Comparison of ENCODE assay signal across 10 cellular contexts in genomic region chr17:43543771-43544575, GRCh38. TPM values are rescaled to one million over a fixed set of nuclear protein-coding genes. Genes with fewer than 3 reads are reported as not detected.
DNase-seq lines count a peak whose midpoint lies in the region; FAIRE-seq and TF ChIP-seq lines count a peak whose summit lies in the region.
"Had no signal": no experiment of that assay in that cellular context is flagged by ENCODE, and none has a peak within 500 bp of the region (broad histone marks: within the 10 kb centered on the region; RNA-seq: fewer than 3 reads in every experiment).

No MANE protein-coding gene starts in this region.

- H3K27me3 ChIP-seq in iPS DF 6.9 (ENCODE audit: control insufficient read depth, insufficient read depth, low read length): peaks cover 6% of the 10 kb centered on the region; the same call in 1 of the 2 replicates

- H3K27ac ChIP-seq in 22Rv1: peak overlapping the region; percentile 75; the same call in 1 of the 2 replicates
- H3K27ac ChIP-seq in iPS DF 6.9 (ENCODE audit: low read length): no peak overlapping the region
- H3K27ac ChIP-seq: SK-N-MC had no signal

- no peak for TF ChIP-seq CTCF in 22Rv1 (IDR thresholded peaks at IDR 0.05)

- DNase-seq in GM12891 (ENCODE audit: insufficient read length, low spot score): no peak
- DNase-seq in SK-MEL-5 (ENCODE audit: low read depth, low spot score): peak; percentile 49
- no peak for DNase-seq in iPS DF 6.9 (ENCODE audit: low read depth, low spot score)
- DNase-seq in AG08395 (ENCODE audit: low spot score): no peak
- no peak for DNase-seq in NCI-H2196 treated with DMSO at 0.1 percent for 48 hours (lab: John Stamatoyannopoulos, UW; ENCODE audit: unreplicated experiment)
- no peak for DNase-seq in central memory CD4-positive, alpha-beta T cell
- DNase-seq in AML-193 (lab: John Stamatoyannopoulos, UW): no peak
- DNase-seq: NCI-H1436 treated with DMSO at 0.1 percent for 48 hours had no signal

- H3K4me1 ChIP-seq in iPS DF 6.9 (ENCODE audit: control insufficient read depth, insufficient read depth, low read length): peaks cover 23% of the 10 kb centered on the region

- no peaks in the 10 kb centered on the region for H3K36me3 ChIP-seq in iPS DF 6.9 (ENCODE audit: control insufficient read depth, insufficient read depth, low read length)

- peak overlapping the region; percentile 69; the same call in 1 of the 2 replicates for H3K4me3 ChIP-seq in iPS DF 6.9 (ENCODE audit: low read length)
- H3K4me3 ChIP-seq: SK-N-MC had no signal

- TF ChIP-seq POLR2A in GM12891 (IDR thresholded peaks at IDR 0.05; ENCODE audit: low read depth, low read length): no peak

- in situ Hi-C loops in SK-MEL-5 (cut with HindIII; ENCODE audit: low pct_unique_long_range_greater_than_20kb, low sequenced_read_pairs): no loop called here

- no peak for FAIRE-seq in GM12891 (lab: Jason Lieb, UNC)

- no peaks in the 10 kb centered on the region for H3K9me3 ChIP-seq in iPS DF 6.9 (ENCODE audit: control insufficient read depth, insufficient read depth, low read length)

- WGBS in iPS DF 6.9 (ENCODE audit: insufficient coverage, insufficient read length): no CpG with 5 or more reads among the region's 7 CpGs

TF ChIP-seq in GM12891, 5 proteins besides CTCF, POLR2A, EP300 and RAD21:
- TF ChIP-seq POU2F2 (IDR thresholded peaks at IDR 0.05; ENCODE audit: low read depth, low read length) (no peak), SPI1 (IDR thresholded peaks at IDR 0.05; ENCODE audit: low read depth, low read length) (peak; percentile 21; the same call in 1 of the 2 replicates)
TF ChIP-seq in GM12891: peak in this region for 1.

RNA-seq across cellular contexts. Expression of gene ETV4, which starts 2.2 kb away (rescaled TPM):
- polyA plus RNA-seq in GM12891 (2012; ENCODE audit: low read depth, missing spikeins): 5.6 TPM
- total RNA-seq in SK-MEL-5 (2014; rRNA removed; shearing (Covaris generic)): 154 and 164 TPM in 2 replicates
- polyA plus RNA-seq in SK-MEL-5 (2015; cell fraction: cytosol; rRNA removed): 199 and 243 TPM in 2 replicates
- 215 and 216 TPM in 2 replicates for polyA plus RNA-seq in SK-MEL-5 (2015; cell fraction: nucleus; rRNA removed)
